16 cellular contexts compared by ENCODE assay signal in the genomic region with DNA sequence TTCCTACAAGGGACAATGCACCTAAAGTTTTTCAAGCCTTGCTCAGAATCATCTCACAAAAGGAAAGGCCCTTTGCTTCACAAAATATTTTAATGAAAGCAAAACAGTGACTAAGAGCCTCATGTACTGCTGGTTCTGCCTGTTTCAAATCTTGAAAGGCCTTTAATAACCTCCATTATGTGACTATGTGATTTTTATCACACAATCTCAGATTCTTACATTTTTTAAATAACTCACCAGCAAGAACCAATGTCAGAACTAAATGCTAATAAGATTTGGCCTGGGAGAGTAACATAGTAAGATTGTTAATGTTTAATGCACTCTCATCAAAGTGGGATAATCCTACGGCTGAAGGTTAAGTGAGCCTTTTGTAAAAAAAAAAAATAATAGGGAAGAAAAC.
DNase-seq lines count a peak whose midpoint lies in the region; ATAC-seq and TF ChIP-seq lines count a peak whose summit lies in the region.
"Had no signal": no experiment of that assay in that cellular context is flagged by ENCODE, and none has a peak within 500 bp of the region (broad histone marks: within the 10 kb centered on the region; RNA-seq: fewer than 3 reads in every experiment).

No MANE protein-coding gene starts in this region.

- H3K27ac Mint-ChIP-seq in brain (peak overlapping the region in 3 of 5 experiments; percentile 23 to 74 (median 54)), T-cell (no peak overlapping the region)
- H3K27ac Mint-ChIP-seq: CD4-positive, alpha-beta T cell; H9 had no signal

- peaks cover 51% of the 10 kb centered on the region for H3K4me1 Mint-ChIP-seq in brain
- no peaks in the 10 kb centered on the region for H3K4me1 Mint-ChIP-seq in T-cell

- H3K4me3 ChIP-seq in retinal pigment epithelial cell (ENCODE audit: low read length): no peak overlapping the region
- H3K4me3 ChIP-seq: BLaER1 treated with 17β-estradiol and CSF1 and Interleukin-3, amounts not matched to agents 10 nM and 100 nM had no signal

- TF ChIP-seq CTCF in brain (conservative IDR thresholded peaks at IDR 0.05) (no peak), retinal pigment epithelial cell (conservative IDR thresholded peaks at IDR 0.05; ENCODE audit: low read depth, low read length) (no peak)

- H3K4me3 Mint-ChIP-seq in brain (no peak overlapping the region), T-cell (no peak overlapping the region)
- H3K4me3 Mint-ChIP-seq: CD4-positive, alpha-beta T cell; H9 had no signal

- H3K27me3 Mint-ChIP-seq in brain (no peaks in the 10 kb centered on the region), T-cell (peaks cover 21 to 24% of the 10 kb centered on the region in 2 donors)

- peaks cover under 1 to 19% (median 9%) of the 10 kb centered on the region in 5 experiments for H3K9me3 Mint-ChIP-seq in brain
- peaks cover 0 to 6% (median 4%) of the 10 kb centered on the region in 3 donors for H3K9me3 Mint-ChIP-seq in T-cell

- CTCF ChIA-PET in T-cell (lab: Charles Lee): no interaction called here

- ATAC-seq in T-cell (replicated peaks in 1 of 4): no peak
- ATAC-seq: HepG2 had no signal

- DNase-seq in SIG-M5 treated with dmso at 0.1 percent for 504 hours (lab: John Stamatoyannopoulos, UW; ENCODE audit: unreplicated experiment) (peak; percentile 15), SIG-M5 (lab: John Stamatoyannopoulos, UW) (no peak), left kidney (ENCODE audit: low read depth, low spot score) (peak; percentile 39), retinal pigment epithelial cell (ENCODE audit: low read depth) (peak; percentile 84), NOMO-1 (lab: John Stamatoyannopoulos, UW; ENCODE audit: unreplicated experiment in 2 of 2) (no peak), T-cell (no peak)
- DNase-seq in stimulated activated CD4-positive, alpha-beta T cell treated with anti-CD3 and anti-CD28 coated beads, Interleukin-12 subunit alpha, Interleukin-12 subunit beta, amount 100 ng/mL, for 4 hours: no peak
- DNase-seq: ACHN; Calu3; CD4-positive, alpha-beta T cell; DMS 273 treated with DMSO at 0.1 percent for 48 hours; GOT3; H9 had no signal

- POLR2A ChIA-PET in T-cell (lab: Charles Lee): no interaction called here

- H3K36me3 Mint-ChIP-seq in brain (peaks cover under 1% of the 10 kb centered on the region), T-cell (no peaks in the 10 kb centered on the region)

Comparison
In these comparisons a context has a peak if more than half of its experiments do, and no peak if none do; other contexts are left out.
1. DNase-seq: peak in SIG-M5 treated with dmso at 0.1 percent for 504 hours (single experiment), left kidney (single experiment) and retinal pigment epithelial cell (single experiment); none in SIG-M5 (single experiment), NOMO-1 (0 of 2), T-cell (0 of 34) and stimulated activated CD4-positive, alpha-beta T cell treated with anti-CD3 and anti-CD28 coated beads, Interleukin-12 subunit alpha, Interleukin-12 subunit beta, amount 100 ng/mL, for 4 hours (single experiment).
2. H3K27ac Mint-ChIP-seq: peak in brain (3 of 5); none in T-cell (0 of 2).